ENCODE assay signal across 23 cellular contexts in the genomic region with DNA sequence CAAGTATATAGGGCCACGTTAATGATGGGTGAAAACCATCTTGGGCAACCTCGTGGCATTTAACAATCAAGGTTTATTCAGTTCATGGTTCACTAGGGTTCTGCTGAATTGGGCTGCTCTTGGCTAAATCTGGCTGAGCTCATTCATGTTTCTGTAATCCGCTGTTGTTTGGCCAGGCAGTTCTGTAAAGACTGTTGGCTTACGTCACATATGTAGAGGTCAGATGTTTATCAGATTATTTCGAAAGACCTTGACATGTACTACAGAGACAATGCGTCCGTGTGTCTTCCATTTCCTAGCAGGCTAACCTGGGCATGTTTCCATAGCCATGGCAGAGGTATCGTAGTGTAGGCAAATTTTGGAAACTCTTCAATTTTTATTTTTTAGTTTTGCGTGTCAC.
"Had no signal": no experiment of that assay in that cellular context is flagged by ENCODE, and none has a peak within 500 bp of the region (broad histone marks: within the 10 kb centered on the region; RNA-seq: fewer than 3 reads in every experiment).

No MANE protein-coding gene starts in this region.

- DNase-seq: colonic mucosa; effector CD4-positive, alpha-beta T cell; endodermal cell; erythroblast; foreskin melanocyte; head of caudate nucleus; left colon; left ventricle myocardium superior; mesendoderm; mucosa of descending colon; naive thymus-derived CD8-positive, alpha-beta T cell; posterior cingulate gyrus; sigmoid colon; stimulated activated CD4-positive, alpha-beta T cell treated with anti-CD3 and anti-CD28 coated beads, Interleukin-2, amount 100 ng/mL, for 24 hours; stimulated activated CD4-positive, alpha-beta T cell treated with anti-CD3 and anti-CD28 coated beads, Interleukin-4, amount 100 ng/mL, for 4 hours; stimulated activated naive B cell treated with anti-CD40 and anti-IgM and Interleukin-4, amounts not matched to agents 10 μg/mL and 1 μg/mL and 100 μg/mL, for 72 hours; stimulated activated naive CD8-positive, alpha-beta T cell treated with anti-CD3 and anti-CD28 coated beads, Interleukin-15, amount 100 ng/mL, for 72 hours; testis had no signal

- H3K27ac ChIP-seq: colonic mucosa, hepatocyte, neutrophil, sigmoid colon, skin epidermis, testis, tibial nerve had no signal

- H3K9me3 ChIP-seq: colonic mucosa, neutrophil, testis had no signal

- H3K27me3 ChIP-seq: colonic mucosa, hepatocyte, neutrophil, sigmoid colon, testis, tibial nerve had no signal

- ATAC-seq: left colon; left ventricle myocardium superior; mucosa of descending colon; naive thymus-derived CD8-positive, alpha-beta T cell; stimulated activated naive B cell treated with anti-CD40 and anti-IgM and Interleukin-4, amounts not matched to agents 10 μg/mL and 1 μg/mL and 100 μg/mL, for 72 hours; stimulated activated naive CD8-positive, alpha-beta T cell treated with anti-CD3 and anti-CD28 coated beads, Interleukin-15, amount 100 ng/mL, for 72 hours had no signal

- H3K36me3 ChIP-seq: colonic mucosa, neutrophil, sigmoid colon, tibial nerve had no signal

- H3K4me1 ChIP-seq: colonic mucosa, sigmoid colon, testis, tibial nerve had no signal

- H3K4me3 ChIP-seq: colonic mucosa, hepatocyte, lung, mucosa of descending colon, sigmoid colon, skin epidermis, testis, tibial nerve had no signal
